ENCODE assay signal across 21 cellular contexts in the genomic region with DNA sequence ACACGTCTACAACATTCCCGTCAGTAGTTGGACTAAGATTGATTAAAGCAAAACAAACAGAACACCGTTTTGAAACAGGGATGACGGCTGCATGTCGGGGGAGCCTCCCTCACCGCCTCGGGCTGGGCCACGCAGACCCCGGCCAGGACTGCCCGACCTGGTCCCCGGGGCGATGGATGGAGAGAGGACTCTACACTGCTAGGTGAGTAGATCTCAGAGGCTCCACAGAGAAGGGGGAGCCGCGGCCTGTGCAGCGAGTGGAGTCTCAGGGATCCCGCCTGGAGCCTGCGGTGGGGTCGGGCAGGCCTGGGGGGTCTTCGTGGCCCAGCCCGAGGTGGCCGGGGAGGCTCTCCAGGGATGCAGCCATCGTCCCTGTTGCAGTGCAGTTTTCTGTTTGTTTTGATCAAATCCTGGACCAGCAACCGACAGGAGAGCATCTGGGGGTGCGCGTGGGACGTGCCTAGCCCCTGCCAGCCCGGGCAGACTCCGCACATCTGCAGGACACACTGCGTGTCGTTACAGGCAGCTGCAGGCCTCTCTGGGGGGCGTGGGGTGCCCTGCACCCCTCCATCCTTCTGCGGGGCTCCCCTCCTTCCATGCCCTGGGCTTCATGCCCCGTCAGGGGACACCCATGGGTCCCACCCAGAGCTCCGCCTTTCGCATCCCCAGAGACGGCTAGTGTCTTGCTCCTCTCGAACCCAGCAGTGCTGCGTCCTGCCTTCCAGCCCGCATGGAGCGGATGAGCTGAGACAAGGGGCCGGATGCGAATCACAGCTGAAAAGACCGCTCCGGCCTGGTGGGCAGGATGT.
DNase-seq lines count a peak whose midpoint lies in the region; ATAC-seq and TF ChIP-seq lines count a peak whose summit lies in the region.
"Had no signal": no experiment of that assay in that cellular context is flagged by ENCODE, and none has a peak within 500 bp of the region (broad histone marks: within the 10 kb centered on the region; RNA-seq: fewer than 3 reads in every experiment).

No MANE protein-coding gene starts in this region.

- H3K36me3 ChIP-seq in lung (ENCODE audit: control insufficient read depth in 2 of 2, insufficient read depth in 2 of 2, low read length in 2 of 2) (no peaks in the 10 kb centered on the region), sigmoid colon (no peaks in the 10 kb centered on the region), gastrocnemius medialis (no peaks in the 10 kb centered on the region)
- H3K36me3 ChIP-seq: MG63, Peyer's patch had no signal

- in situ Hi-C loops in gastrocnemius medialis (cut with MboI; ENCODE audit: low sequenced_read_pairs in 4 of 4), result no loop called here

- peaks cover 10% of the 10 kb centered on the region for H3K4me1 Mint-ChIP-seq in stimulated activated naive CD8-positive, alpha-beta T cell treated with anti-CD3 and anti-CD28 coated beads, Interleukin-15, amount 100 ng/mL, for 72 hours
- H3K4me1 Mint-ChIP-seq: GM23338 had no signal

- no peak overlapping the region for H3K27ac ChIP-seq in lung (ENCODE audit: low read depth in 1 of 2, low read length in 1 of 2)
- no peak overlapping the region for H3K27ac ChIP-seq in sigmoid colon
- H3K27ac ChIP-seq in gastrocnemius medialis, result no peak overlapping the region
- H3K27ac ChIP-seq: A549, Peyer's patch had no signal

- DNase-seq in stimulated activated naive CD8-positive, alpha-beta T cell treated with anti-CD3 and anti-CD28 coated beads, Interleukin-15, amount 100 ng/mL, for 72 hours, result peak in 1 of 2 donors; percentile 4
- DNase-seq in stimulated activated naive CD8-positive, alpha-beta T cell treated with anti-CD3 and anti-CD28 coated beads, Interleukin-15, Interleukin-2, amounts not matched to agents 100 U/mL and 50 U/mL, for 24 hours, result no peak
- DNase-seq in lung (ENCODE audit: low spot score) (peak; percentile 24), sigmoid colon (peak; percentile 40), gastrocnemius medialis (no peak), NCI-H187 treated with DMSO at 0.1 percent for 48 hours (lab: John Stamatoyannopoulos, UW) (no peak)
- DNase-seq: CD4-positive, alpha-beta memory T cell; DMS153; HCEC 1CT; Karpas-422; MG63; NCI-H1092; NCI-H146; NCI-H2081 treated with DMSO at 0.1 percent for 48 hours; NCI-H446 treated with DMSO at 0.1 percent for 48 hours; Peyer's patch had no signal

- TF ChIP-seq CTCF in lung (IDR thresholded peaks at IDR 0.05; ENCODE audit: control extremely low read depth, extremely low read depth), result no peak
- no peak for TF ChIP-seq CTCF in sigmoid colon (IDR thresholded peaks at IDR 0.05)
- no peak for TF ChIP-seq CTCF in gastrocnemius medialis (IDR thresholded peaks at IDR 0.05 in 4 of 5, conservative IDR thresholded peaks at IDR 0.05 in 1 of 5)

- no peaks in the 10 kb centered on the region for H3K27me3 Mint-ChIP-seq in stimulated activated naive CD8-positive, alpha-beta T cell treated with anti-CD3 and anti-CD28 coated beads, Interleukin-15, amount 100 ng/mL, for 72 hours
- H3K27me3 Mint-ChIP-seq: CD4-positive, alpha-beta memory T cell; IgD-negative memory B cell had no signal

- 77 to 89% methylated on average over 44 of the region's 44 CpGs for WGBS in lung, 2 donors
- WGBS in sigmoid colon, 2 donors, result 76 to 89% methylated on average over 44 of the region's 44 CpGs

- no peak overlapping the region for H3K4me3 Mint-ChIP-seq in stimulated activated naive CD8-positive, alpha-beta T cell treated with anti-CD3 and anti-CD28 coated beads, Interleukin-15, amount 100 ng/mL, for 72 hours
- H3K4me3 Mint-ChIP-seq: CD4-positive, alpha-beta memory T cell; GM23338 had no signal

- TF ChIP-seq POLR2A in sigmoid colon (IDR thresholded peaks at IDR 0.05), result no peak
- TF ChIP-seq POLR2A in gastrocnemius medialis (IDR thresholded peaks at IDR 0.05), result no peak

- intact Hi-C loops in sigmoid colon (cut with DNase I) (no loop called here), gastrocnemius medialis (cut with DNase I; ENCODE audit: low total_unique reads) (no loop called here)

- H3K9me3 Mint-ChIP-seq in stimulated activated naive CD8-positive, alpha-beta T cell treated with anti-CD3 and anti-CD28 coated beads, Interleukin-15, amount 100 ng/mL, for 72 hours, result no peaks in the 10 kb centered on the region
- H3K9me3 Mint-ChIP-seq: CD4-positive, alpha-beta memory T cell; IgD-negative memory B cell had no signal

- H3K4me1 ChIP-seq in lung (ENCODE audit: control insufficient read depth in 2 of 2, insufficient read depth in 2 of 2, low read length in 2 of 2) (no peaks in the 10 kb centered on the region), sigmoid colon (no peaks in the 10 kb centered on the region), gastrocnemius medialis (no peaks in the 10 kb centered on the region)
- H3K4me1 ChIP-seq: A549, Peyer's patch had no signal

- H3K4me3 ChIP-seq in lung (no peak overlapping the region), sigmoid colon (no peak overlapping the region), gastrocnemius medialis (no peak overlapping the region)
- H3K4me3 ChIP-seq: A549, GM12878, GM23338, MG63, Peyer's patch had no signal

- H3K9me3 ChIP-seq in lung (ENCODE audit: control insufficient read depth in 2 of 2, insufficient read depth in 1 of 2, low read length in 1 of 2) (no peaks in the 10 kb centered on the region), sigmoid colon (no peaks in the 10 kb centered on the region), gastrocnemius medialis (no peaks in the 10 kb centered on the region)
- H3K9me3 ChIP-seq: A549, MG63, Peyer's patch had no signal

- no peak for TF ChIP-seq EP300 in sigmoid colon (IDR thresholded peaks at IDR 0.05)

- peak; percentile 48 for ATAC-seq in stimulated activated naive CD8-positive, alpha-beta T cell treated with anti-CD3 and anti-CD28 coated beads, Interleukin-15, amount 100 ng/mL, for 72 hours
- ATAC-seq in stimulated activated naive CD8-positive, alpha-beta T cell treated with anti-CD3 and anti-CD28 coated beads, Interleukin-15, Interleukin-2, amounts not matched to agents 100 U/mL and 50 U/mL, for 24 hours, result no peak
- ATAC-seq in lung (ENCODE audit: insufficient read depth, low FRiP score) (no peak), GM21737 (IDR thresholded peaks at IDR 0.05; ENCODE audit: unreplicated experiment) (no peak), gastrocnemius medialis (no peak)
- ATAC-seq: GM12878, GM23338 had no signal

- H3K27me3 ChIP-seq in lung (ENCODE audit: control insufficient read depth, insufficient read depth) (no peaks in the 10 kb centered on the region), sigmoid colon (no peaks in the 10 kb centered on the region), gastrocnemius medialis (no peaks in the 10 kb centered on the region)
- H3K27me3 ChIP-seq: MG63, Peyer's patch had no signal

- H3K27ac Mint-ChIP-seq in stimulated activated naive CD8-positive, alpha-beta T cell treated with anti-CD3 and anti-CD28 coated beads, Interleukin-15, amount 100 ng/mL, for 72 hours, result no peak overlapping the region
- H3K27ac Mint-ChIP-seq: GM23338 had no signal

Comparison
In these comparisons a context has a peak if more than half of its experiments do, and no peak if none do; other contexts are left out.
1. DNase-seq: peak in lung (single experiment) and sigmoid colon (single experiment); none in stimulated activated naive CD8-positive, alpha-beta T cell treated with anti-CD3 and anti-CD28 coated beads, Interleukin-15, Interleukin-2, amounts not matched to agents 100 U/mL and 50 U/mL, for 24 hours (single experiment), gastrocnemius medialis (0 of 2) and NCI-H187 treated with DMSO at 0.1 percent for 48 hours (single experiment).